In the genomic region with DNA sequence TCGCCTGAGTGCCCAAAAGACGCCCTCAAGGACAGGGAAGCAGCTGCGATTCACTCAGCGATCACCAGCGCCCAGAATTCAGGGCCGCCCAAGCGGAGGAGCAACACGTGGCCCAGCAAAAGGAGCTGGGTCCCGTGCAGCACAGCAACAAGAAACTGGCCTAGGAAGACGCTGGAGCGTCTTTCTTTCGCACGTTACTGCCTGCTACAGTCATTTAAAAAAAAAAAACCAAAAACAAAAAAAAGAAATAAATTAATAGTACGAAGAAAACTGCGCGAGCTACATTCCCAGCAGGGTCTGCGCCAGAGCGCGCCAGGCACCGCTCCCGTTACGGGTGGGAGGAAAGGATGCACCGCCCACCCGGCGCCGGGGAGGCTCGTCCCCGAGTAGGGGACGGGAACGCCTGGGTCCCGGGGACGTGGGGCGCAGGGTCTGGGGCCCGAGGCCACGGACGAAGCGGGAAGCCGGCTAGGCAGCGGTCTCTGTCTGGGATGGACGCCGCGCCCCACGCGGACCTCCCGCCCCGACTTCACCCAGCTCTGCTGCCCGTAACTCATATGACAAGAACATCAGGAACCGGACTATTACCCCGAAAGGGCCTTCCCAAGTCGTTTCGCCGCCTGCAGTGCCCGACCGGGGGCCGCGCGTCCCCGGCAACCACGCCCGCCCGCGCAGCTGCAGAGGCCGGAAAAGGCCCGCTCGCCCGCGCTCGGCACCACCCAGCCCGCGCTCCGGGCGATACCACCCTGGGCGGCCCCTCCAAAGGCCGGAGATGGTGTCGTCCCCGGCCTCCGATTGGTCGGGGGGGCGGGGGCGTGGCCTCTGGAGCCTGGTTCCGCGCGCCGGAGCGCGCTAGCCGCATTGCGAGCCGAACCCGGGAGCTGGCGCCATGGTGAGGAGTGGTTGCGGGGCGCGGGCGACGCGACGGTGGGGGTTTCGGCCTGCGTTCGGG, we compare ENCODE assay signal across 8 cellular contexts. TPM values are rescaled to one million over a fixed set of nuclear protein-coding genes. Genes with fewer than 3 reads are reported as not detected.
A peak's percentile ranks its signal among the peaks of the same experiment; 100 is the strongest.
DNase-seq lines count a peak whose midpoint lies in the region; ATAC-seq and TF ChIP-seq lines count a peak whose summit lies in the region.

A gene with protein sequence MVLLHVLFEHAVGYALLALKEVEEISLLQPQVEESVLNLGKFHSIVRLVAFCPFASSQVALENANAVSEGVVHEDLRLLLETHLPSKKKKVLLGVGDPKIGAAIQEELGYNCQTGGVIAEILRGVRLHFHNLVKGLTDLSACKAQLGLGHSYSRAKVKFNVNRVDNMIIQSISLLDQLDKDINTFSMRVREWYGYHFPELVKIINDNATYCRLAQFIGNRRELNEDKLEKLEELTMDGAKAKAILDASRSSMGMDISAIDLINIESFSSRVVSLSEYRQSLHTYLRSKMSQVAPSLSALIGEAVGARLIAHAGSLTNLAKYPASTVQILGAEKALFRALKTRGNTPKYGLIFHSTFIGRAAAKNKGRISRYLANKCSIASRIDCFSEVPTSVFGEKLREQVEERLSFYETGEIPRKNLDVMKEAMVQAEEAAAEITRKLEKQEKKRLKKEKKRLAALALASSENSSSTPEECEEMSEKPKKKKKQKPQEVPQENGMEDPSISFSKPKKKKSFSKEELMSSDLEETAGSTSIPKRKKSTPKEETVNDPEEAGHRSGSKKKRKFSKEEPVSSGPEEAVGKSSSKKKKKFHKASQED (plus strand): TSS at position 861 of the 952 bp plus-strand sequence. CDS start 29 bp downstream, at position 890.

- DNase-seq in Daoy (ENCODE audit: low read depth), result peak; percentile 91
- peak; percentile 90 for DNase-seq in GOT3 (lab: John Stamatoyannopoulos, UW)
- DNase-seq in LNCaP clone FGC (ENCODE audit: low read depth), result no peak
- DNase-seq in RWPE2 (ENCODE audit: low spot score), result peak; percentile 89
- DNase-seq in activated T-helper 2 cell treated with anti-CD3 and anti-CD28 coated beads, Interferon-gamma antibody, Interleukin-2, Interleukin-4, amounts not matched to agents 10 μg/mL and 5 μg/mL and 100 μg/mL, durations not matched to agents 14 hours and 24 hours and 36 hours (ENCODE audit: low spot score), result peak; percentile 92
- peak; percentile 86 for DNase-seq in fibroblast of mammary gland (ENCODE audit: low read depth)
- DNase-seq in natural killer cell treated with Interleukin-12 subunit alpha and Interleukin-12 subunit beta and Interleukin-15 and Interleukin-18, amount 100 ng/mL, for 72 hours (ENCODE audit: low spot score), result peak; percentile 96
- DNase-seq in stimulated activated naive CD4-positive, alpha-beta T cell treated with Interleukin-2 at 50 U/mL for 16 hours (lab: John Stamatoyannopoulos, UW), result peak; percentile 88

- peak within 1 kb of the TSS; percentile 87 for H3K27ac Mint-ChIP-seq in activated T-helper 2 cell treated with anti-CD3 and anti-CD28 coated beads, Interferon-gamma antibody, Interleukin-2, Interleukin-4, amounts not matched to agents 10 μg/mL and 5 μg/mL and 100 μg/mL, durations not matched to agents 14 hours and 24 hours and 36 hours
- H3K27ac Mint-ChIP-seq in natural killer cell treated with Interleukin-12 subunit alpha and Interleukin-12 subunit beta and Interleukin-15 and Interleukin-18, amount 100 ng/mL, for 72 hours, result peak within 1 kb of the TSS; percentile 89 to 91

- peak within 1 kb of the TSS; percentile 89 for H3K4me3 ChIP-seq in LNCaP clone FGC (ENCODE audit: low read depth, low read length)
- peak within 1 kb of the TSS; percentile 56 for H3K4me3 ChIP-seq in RWPE2 (ENCODE audit: severe bottlenecking)
- H3K4me3 ChIP-seq in fibroblast of mammary gland (ENCODE audit: control insufficient read depth, low read depth, low read length), result peak within 1 kb of the TSS; percentile 100

- H3K36me3 ChIP-seq in RWPE2 (ENCODE audit: low read depth), result peaks cover 45% of the 10 kb centered on the region

- peak; percentile 90 for ATAC-seq in RWPE2 (ENCODE audit: low read depth)
- ATAC-seq in natural killer cell treated with Interleukin-12 subunit alpha and Interleukin-12 subunit beta and Interleukin-15 and Interleukin-18, amount 100 ng/mL, for 72 hours, result peak; percentile 96 to 97

- intact Hi-C loops in activated T-helper 2 cell treated with anti-CD3 and anti-CD28 coated beads, Interferon-gamma antibody, Interleukin-2, Interleukin-4, amounts not matched to agents 10 μg/mL and 5 μg/mL and 100 μg/mL, durations not matched to agents 14 hours and 24 hours and 36 hours (cut with micrococcal nuclease), result loop anchor here (1.0 to 5.0 kb wide), 3 partner anchors 12 to 180 kb away; partner anchors contain the start of genes IDH3B and SNRPB

- H3K9me3 Mint-ChIP-seq in activated T-helper 2 cell treated with anti-CD3 and anti-CD28 coated beads, Interferon-gamma antibody, Interleukin-2, Interleukin-4, amounts not matched to agents 10 μg/mL and 5 μg/mL and 100 μg/mL, durations not matched to agents 14 hours and 24 hours and 36 hours, result no peaks in the 10 kb centered on the region
- no peaks in the 10 kb centered on the region for H3K9me3 Mint-ChIP-seq in natural killer cell treated with Interleukin-12 subunit alpha and Interleukin-12 subunit beta and Interleukin-15 and Interleukin-18, amount 100 ng/mL, for 72 hours

- H3K4me1 Mint-ChIP-seq in activated T-helper 2 cell treated with anti-CD3 and anti-CD28 coated beads, Interferon-gamma antibody, Interleukin-2, Interleukin-4, amounts not matched to agents 10 μg/mL and 5 μg/mL and 100 μg/mL, durations not matched to agents 14 hours and 24 hours and 36 hours (ENCODE audit: low read depth), result peaks cover 30% of the 10 kb centered on the region
- H3K4me1 Mint-ChIP-seq in natural killer cell treated with Interleukin-12 subunit alpha and Interleukin-12 subunit beta and Interleukin-15 and Interleukin-18, amount 100 ng/mL, for 72 hours (ENCODE audit: low read depth in 2 of 2), result peaks cover 25 to 28% of the 10 kb centered on the region in 2 donors

- no peak for TF ChIP-seq CTCF in LNCaP clone FGC (IDR thresholded peaks at IDR 0.05; ENCODE audit: control insufficient read depth, extremely low read depth, insufficient read depth)
- no peak for TF ChIP-seq CTCF in RWPE2 (IDR thresholded peaks at IDR 0.05; ENCODE audit: poor library complexity, severe bottlenecking)
- TF ChIP-seq CTCF in fibroblast of mammary gland (conservative IDR thresholded peaks at IDR 0.05; ENCODE audit: control insufficient read depth, insufficient read depth, low read depth, low read length), result no peak

- H3K27ac ChIP-seq in RWPE2 (ENCODE audit: poor library complexity, severe bottlenecking), result peak within 1 kb of the TSS; percentile 81

- peaks cover 4% of the 10 kb centered on the region for H3K4me1 ChIP-seq in RWPE2 (ENCODE audit: insufficient read depth, poor library complexity, severe bottlenecking)

- H3K27me3 ChIP-seq in RWPE2 (ENCODE audit: insufficient read depth, poor library complexity, severe bottlenecking), result no peaks in the 10 kb centered on the region

- H3K4me3 Mint-ChIP-seq in activated T-helper 2 cell treated with anti-CD3 and anti-CD28 coated beads, Interferon-gamma antibody, Interleukin-2, Interleukin-4, amounts not matched to agents 10 μg/mL and 5 μg/mL and 100 μg/mL, durations not matched to agents 14 hours and 24 hours and 36 hours (ENCODE audit: low read depth), result peak within 1 kb of the TSS; percentile 89
- peak within 1 kb of the TSS; percentile 90 for H3K4me3 Mint-ChIP-seq in natural killer cell treated with Interleukin-12 subunit alpha and Interleukin-12 subunit beta and Interleukin-15 and Interleukin-18, amount 100 ng/mL, for 72 hours

- H3K9me3 ChIP-seq in RWPE2 (ENCODE audit: severe bottlenecking), result no peaks in the 10 kb centered on the region

- no peaks in the 10 kb centered on the region for H3K27me3 Mint-ChIP-seq in activated T-helper 2 cell treated with anti-CD3 and anti-CD28 coated beads, Interferon-gamma antibody, Interleukin-2, Interleukin-4, amounts not matched to agents 10 μg/mL and 5 μg/mL and 100 μg/mL, durations not matched to agents 14 hours and 24 hours and 36 hours (ENCODE audit: low read depth)
- no peaks in the 10 kb centered on the region for H3K27me3 Mint-ChIP-seq in natural killer cell treated with Interleukin-12 subunit alpha and Interleukin-12 subunit beta and Interleukin-15 and Interleukin-18, amount 100 ng/mL, for 72 hours

- peaks cover 49% of the 10 kb centered on the region for H3K36me3 Mint-ChIP-seq in activated T-helper 2 cell treated with anti-CD3 and anti-CD28 coated beads, Interferon-gamma antibody, Interleukin-2, Interleukin-4, amounts not matched to agents 10 μg/mL and 5 μg/mL and 100 μg/mL, durations not matched to agents 14 hours and 24 hours and 36 hours (ENCODE audit: low read depth)
- H3K36me3 Mint-ChIP-seq in natural killer cell treated with Interleukin-12 subunit alpha and Interleukin-12 subunit beta and Interleukin-15 and Interleukin-18, amount 100 ng/mL, for 72 hours, result peaks cover 21% of the 10 kb centered on the region

RNA-seq across cellular contexts. Expression of the gene that starts here (rescaled TPM):
- total RNA-seq in Daoy (2014; rRNA removed; shearing (Covaris generic)), result 340 and 360 TPM in 2 replicates
- total RNA-seq in activated T-helper 2 cell treated with anti-CD3 and anti-CD28 coated beads, Interferon-gamma antibody, Interleukin-2, Interleukin-4, amounts not matched to agents 10 μg/mL and 5 μg/mL and 100 μg/mL, durations not matched to agents 14 hours and 24 hours and 36 hours, result 693 and 705 TPM in 2 replicates
- 100 to 1,000 TPM; 424 to 981 TPM for total RNA-seq in natural killer cell treated with Interleukin-12 subunit alpha and Interleukin-12 subunit beta and Interleukin-15 and Interleukin-18, amount 100 ng/mL, for 72 hours
